Comparison of ENCODE assay signal across 8 cellular contexts in genomic region chr1:107787299-107787698, GRCh38.
DNase-seq lines count a peak whose midpoint lies in the region; ATAC-seq lines count a peak whose summit lies in the region.

No MANE protein-coding gene starts in this region.

- ATAC-seq in GM19035 (IDR thresholded peaks at IDR 0.05; ENCODE audit: unreplicated experiment) (no peak), GM18867 (IDR thresholded peaks at IDR 0.05; ENCODE audit: unreplicated experiment) (no peak)

- H3K4me3 ChIP-seq in effector memory CD4-positive, alpha-beta T cell (ENCODE audit: insufficient read depth, low read depth, low read length, poor library complexity, severe bottlenecking): no peak overlapping the region

- peaks cover 13% of the 10 kb centered on the region for H3K4me1 ChIP-seq in effector memory CD4-positive, alpha-beta T cell (ENCODE audit: control insufficient read depth, insufficient read depth, low read length, poor library complexity, severe bottlenecking)

- no peaks in the 10 kb centered on the region for H3K36me3 ChIP-seq in effector memory CD4-positive, alpha-beta T cell (ENCODE audit: control insufficient read depth, insufficient read depth, low read length)

- no peaks in the 10 kb centered on the region for H3K9me3 ChIP-seq in effector memory CD4-positive, alpha-beta T cell (ENCODE audit: control insufficient read depth, low read length)

- peak; percentile 31 for DNase-seq in stimulated activated CD4-positive, alpha-beta T cell treated with anti-CD3 and anti-CD28 coated beads, Interleukin-1b, Interleukin-23, amount 100 ng/mL, for 48 hours
- DNase-seq in stimulated activated CD4-positive, alpha-beta T cell treated with anti-CD3 and anti-CD28 coated beads, Interleukin-4, amount 100 ng/mL, for 4 hours: no peak
- peak; percentile 67 for DNase-seq in NCI-H69 (lab: John Stamatoyannopoulos, UW)
- DNase-seq in effector memory CD4-positive, alpha-beta T cell: no peak
- DNase-seq in NK-92 (lab: John Stamatoyannopoulos, UW; ENCODE audit: unreplicated experiment): no peak
- DNase-seq in SKM-1 treated with dmso at 0.1 percent for 144 hours (lab: John Stamatoyannopoulos, UW; ENCODE audit: unreplicated experiment): no peak

- H3K27me3 ChIP-seq in effector memory CD4-positive, alpha-beta T cell (replicated peaks; ENCODE audit: control insufficient read depth, insufficient read depth, low read length, poor library complexity, severe bottlenecking): no peaks in the 10 kb centered on the region

- H3K27ac ChIP-seq in effector memory CD4-positive, alpha-beta T cell (ENCODE audit: insufficient read depth, low read length, poor library complexity, severe bottlenecking): peak overlapping the region; percentile 45

Comparison
In these comparisons a context has a peak if more than half of its experiments do, and no peak if none do; other contexts are left out.
1. DNase-seq: peak in stimulated activated CD4-positive, alpha-beta T cell treated with anti-CD3 and anti-CD28 coated beads, Interleukin-1b, Interleukin-23, amount 100 ng/mL, for 48 hours (single experiment) and NCI-H69 (single experiment); none in stimulated activated CD4-positive, alpha-beta T cell treated with anti-CD3 and anti-CD28 coated beads, Interleukin-4, amount 100 ng/mL, for 4 hours (0 of 2), effector memory CD4-positive, alpha-beta T cell (0 of 3), NK-92 (single experiment) and SKM-1 treated with dmso at 0.1 percent for 144 hours (single experiment).